In the genomic region with DNA sequence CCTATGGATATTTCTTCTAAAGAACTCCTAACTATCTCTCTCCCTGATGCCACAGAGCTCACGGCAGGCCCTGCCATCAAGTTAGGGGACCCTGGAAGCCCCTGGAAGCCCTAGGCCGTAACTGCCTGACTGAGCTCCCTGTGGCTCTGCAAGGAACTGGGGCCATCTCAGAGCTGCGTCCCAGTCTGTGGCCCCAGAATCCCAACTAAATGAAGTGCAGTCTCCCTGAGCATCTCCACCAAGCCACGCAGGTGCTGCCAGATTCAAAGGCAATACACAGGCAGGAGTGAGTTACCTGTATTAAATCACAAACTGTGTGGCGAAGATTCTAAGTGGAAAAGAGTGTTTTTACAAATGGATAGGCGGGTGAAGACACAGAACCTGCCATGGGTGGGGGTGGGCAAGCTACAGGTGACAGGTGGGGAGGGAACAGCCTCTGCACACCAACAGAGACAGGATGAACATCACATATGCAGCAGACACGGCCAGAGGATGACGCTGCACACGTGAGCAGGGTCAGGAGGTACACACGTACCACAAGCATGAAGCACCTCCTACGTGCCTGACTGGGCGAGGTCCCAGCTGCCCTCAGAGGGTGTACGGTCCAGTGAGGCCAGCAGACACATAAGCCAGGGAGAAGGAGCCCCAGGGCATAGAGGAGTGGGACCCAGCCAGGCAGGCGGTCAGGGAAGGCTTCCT, we compare ENCODE assay signal across 26 cellular contexts.
DNase-seq lines count a peak whose midpoint lies in the region; ATAC-seq, FAIRE-seq and TF ChIP-seq lines count a peak whose summit lies in the region.
"Had no signal": no experiment of that assay in that cellular context is flagged by ENCODE, and none has a peak within 500 bp of the region (broad histone marks: within the 10 kb centered on the region; RNA-seq: fewer than 3 reads in every experiment).

No MANE protein-coding gene starts in this region.

- FAIRE-seq in kidney (lab: Jason Lieb, UNC), result no peak
- FAIRE-seq: A549, H54, islet of Langerhans had no signal

- H3K27ac ChIP-seq in kidney (ENCODE audit: low read depth in 2 of 2, low read length in 2 of 2) (no peak overlapping the region), spleen (no peak overlapping the region)
- H3K27ac ChIP-seq: A549, gastroesophageal sphincter, SK-N-MC, stomach had no signal

- no peak for TF ChIP-seq CTCF in kidney (IDR thresholded peaks at IDR 0.05; ENCODE audit: borderline replicate concordance, extremely low read depth, insufficient read depth)
- TF ChIP-seq CTCF in spleen (IDR thresholded peaks at IDR 0.05 in 8 of 11, conservative IDR thresholded peaks at IDR 0.05 in 3 of 11), result no peak

- DNase-seq in activated T-cell treated with anti-CD3 and anti-CD28 coated beads, Interleukin-2, amount 50 U/mL, for 1 hour, result peak; percentile 14
- no peak for DNase-seq in activated T-cell treated with anti-CD3 and anti-CD28 coated beads, Interleukin-2, amount 50 U/mL, for 72 hours
- DNase-seq in kidney (peak; percentile 35), spleen (peak; percentile 51), H4 (ENCODE audit: low spot score) (no peak), CD1c-positive myeloid dendritic cell (ENCODE audit: extremely low spot score) (no peak), HEK293T (ENCODE audit: extremely low spot score) (no peak)
- DNase-seq: activated CD4-positive, alpha-beta memory T cell treated with anti-CD3 and anti-CD28 coated beads for 36 hours; activated T-cell treated with anti-CD3 and anti-CD28 coated beads, Interleukin-2, amount 50 U/mL, for 48 hours; BE2C; effector memory CD4-positive, alpha-beta T cell; esophagus squamous epithelium; KG1; MV-4-11; NCI-H748 treated with DMSO at 0.1 percent for 48 hours; nucleus accumbens; RPMI8226; stomach had no signal

- WGBS in spleen, 5 donors, result 81 to 94% (median 91%) methylated on average over 14 of the region's 14 CpGs

- H3K36me3 ChIP-seq in kidney (ENCODE audit: control insufficient read depth in 1 of 2, insufficient read depth in 2 of 2, low read length in 2 of 2) (no peaks in the 10 kb centered on the region), spleen (peaks cover 0 to 35% (median 10%) of the 10 kb centered on the region in 6 donors)
- H3K36me3 ChIP-seq: BE2C had no signal

- H3K36me3 Mint-ChIP-seq in activated T-cell treated with anti-CD3 and anti-CD28 coated beads, Interleukin-2, amount 50 U/mL, for 72 hours (ENCODE audit: insufficient read depth in 2 of 2), result no peaks in the 10 kb centered on the region
- H3K36me3 Mint-ChIP-seq in IgD-negative memory B cell, result peaks cover 6% of the 10 kb centered on the region
- H3K36me3 Mint-ChIP-seq: activated CD4-positive, alpha-beta memory T cell treated with anti-CD3 and anti-CD28 coated beads for 36 hours had no signal

- no peaks in the 10 kb centered on the region for H3K9me3 ChIP-seq in kidney (ENCODE audit: control insufficient read depth in 1 of 2, low read length in 2 of 2)
- H3K9me3 ChIP-seq in spleen, result no peaks in the 10 kb centered on the region
- H3K9me3 ChIP-seq: A549, BE2C, esophagus squamous epithelium, gastroesophageal sphincter, stomach had no signal

- H3K4me3 ChIP-seq in kidney (ENCODE audit: low read length in 2 of 2) (no peak overlapping the region), spleen (no peak overlapping the region)
- H3K4me3 ChIP-seq: A549, esophagus squamous epithelium, gastroesophageal sphincter, lung, SK-N-MC, stomach had no signal

- POLR2A ChIA-PET in HEK293T (lab: Yijun Ruan, JAX), result no interaction called here

- peaks cover 0 to 4% of the 10 kb centered on the region in 2 donors for H3K4me1 ChIP-seq in kidney (ENCODE audit: control insufficient read depth in 1 of 2, insufficient read depth in 1 of 2, low read depth in 1 of 2, low read length in 2 of 2)
- no peaks in the 10 kb centered on the region for H3K4me1 ChIP-seq in spleen
- H3K4me1 ChIP-seq: A549, BE2C, gastroesophageal sphincter had no signal

- no peaks in the 10 kb centered on the region for H3K27me3 ChIP-seq in spleen (replicated peaks in 1 of 7)
- H3K27me3 ChIP-seq: BE2C, esophagus squamous epithelium, gastroesophageal sphincter, stomach had no signal

- no peak overlapping the region for H3K4me3 Mint-ChIP-seq in activated T-cell treated with anti-CD3 and anti-CD28 coated beads, Interleukin-2, amount 50 U/mL, for 72 hours
- no peak overlapping the region for H3K4me3 Mint-ChIP-seq in IgD-negative memory B cell
- H3K4me3 Mint-ChIP-seq: activated CD4-positive, alpha-beta memory T cell treated with anti-CD3 and anti-CD28 coated beads for 36 hours; activated naive CD8-positive, alpha-beta T cell had no signal

- H3K4me1 Mint-ChIP-seq in activated T-cell treated with anti-CD3 and anti-CD28 coated beads, Interleukin-2, amount 50 U/mL, for 72 hours (ENCODE audit: low read depth), result no peaks in the 10 kb centered on the region
- no peaks in the 10 kb centered on the region for H3K4me1 Mint-ChIP-seq in IgD-negative memory B cell

- CTCF ChIA-PET in HEK293T (lab: Yijun Ruan, JAX), result no interaction called here

- intact Hi-C loops in kidney (cut with DNase I), result no loop called here
- intact Hi-C loops in spleen (cut with DNase I; ENCODE audit: low total_unique reads), result no loop called here

- no peak for TF ChIP-seq POLR2A in spleen (IDR thresholded peaks at IDR 0.05)

- no peaks in the 10 kb centered on the region for H3K9me3 Mint-ChIP-seq in activated T-cell treated with anti-CD3 and anti-CD28 coated beads, Interleukin-2, amount 50 U/mL, for 72 hours
- H3K9me3 Mint-ChIP-seq in IgD-negative memory B cell, result no peaks in the 10 kb centered on the region
- H3K9me3 Mint-ChIP-seq: activated CD4-positive, alpha-beta memory T cell treated with anti-CD3 and anti-CD28 coated beads for 36 hours had no signal

- H3K9ac ChIP-seq in kidney (ENCODE audit: low read length in 2 of 2), result no peak overlapping the region

- no peak overlapping the region for H3K27ac Mint-ChIP-seq in activated T-cell treated with anti-CD3 and anti-CD28 coated beads, Interleukin-2, amount 50 U/mL, for 72 hours
- H3K27ac Mint-ChIP-seq in IgD-negative memory B cell, result peak overlapping the region in 2 of 3 donors; percentile 83 to 85
- H3K27ac Mint-ChIP-seq: activated CD4-positive, alpha-beta memory T cell treated with anti-CD3 and anti-CD28 coated beads for 36 hours; activated naive CD8-positive, alpha-beta T cell had no signal

- no peaks in the 10 kb centered on the region for H3K27me3 Mint-ChIP-seq in activated T-cell treated with anti-CD3 and anti-CD28 coated beads, Interleukin-2, amount 50 U/mL, for 72 hours (ENCODE audit: low read depth)
- no peaks in the 10 kb centered on the region for H3K27me3 Mint-ChIP-seq in IgD-negative memory B cell
- H3K27me3 Mint-ChIP-seq: activated CD4-positive, alpha-beta memory T cell treated with anti-CD3 and anti-CD28 coated beads for 36 hours; activated naive CD8-positive, alpha-beta T cell had no signal

- no peak for ATAC-seq in activated T-cell treated with anti-CD3 and anti-CD28 coated beads, Interleukin-2, amount 50 U/mL, for 72 hours (replicated peaks in 1 of 2)
- ATAC-seq: A549, gastroesophageal sphincter had no signal

TF ChIP-seq in HEK293T, 16 proteins besides CTCF, POLR2A, EP300 and RAD21:
- no peak for TF ChIP-seq ARNT (IDR thresholded peaks at IDR 0.05)
TF ChIP-seq in HEK293T: peak in this region for 0.

Comparison
In these comparisons a context has a peak if more than half of its experiments do, and no peak if none do; other contexts are left out.
1. DNase-seq: peak in activated T-cell treated with anti-CD3 and anti-CD28 coated beads, Interleukin-2, amount 50 U/mL, for 1 hour (single experiment), kidney (single experiment) and spleen (single experiment); none in activated T-cell treated with anti-CD3 and anti-CD28 coated beads, Interleukin-2, amount 50 U/mL, for 72 hours (0 of 2), H4 (single experiment), CD1c-positive myeloid dendritic cell (single experiment) and HEK293T (single experiment).